22 cellular contexts compared by ENCODE assay signal in the genomic region with DNA sequence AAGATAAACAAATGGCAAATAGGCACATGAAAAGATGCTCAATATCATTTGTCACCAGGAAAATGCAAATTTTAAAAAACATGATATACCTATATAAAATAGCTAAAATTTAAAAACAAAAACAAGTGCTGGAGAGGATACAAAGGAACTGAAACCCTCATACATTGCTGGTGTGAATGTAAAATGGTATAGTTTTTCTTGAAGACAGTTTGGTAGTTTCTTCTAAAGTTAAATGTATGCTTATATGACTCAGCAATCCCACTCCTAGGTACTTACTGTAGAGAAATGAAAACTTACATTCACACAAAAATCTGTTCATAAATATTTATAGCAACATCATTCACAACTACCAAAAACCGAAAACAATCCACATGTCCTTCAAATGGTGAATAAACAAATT. TPM values are rescaled to one million over a fixed set of nuclear protein-coding genes. Genes with fewer than 3 reads are reported as not detected.
DNase-seq lines count a peak whose midpoint lies in the region; ATAC-seq, FAIRE-seq and TF ChIP-seq lines count a peak whose summit lies in the region.
"Had no signal": no experiment of that assay in that cellular context is flagged by ENCODE, and none has a peak within 500 bp of the region (broad histone marks: within the 10 kb centered on the region; RNA-seq: fewer than 3 reads in every experiment).

No MANE protein-coding gene starts in this region.

- H3K9me2 ChIP-seq in SK-N-SH, result no peaks in the 10 kb centered on the region
- no peaks in the 10 kb centered on the region for H3K9me2 ChIP-seq in MM.1S (replicated peaks; ENCODE audit: insufficient read depth, low read length)

- H3F3A ChIP-seq in SK-N-SH (replicated peaks; ENCODE audit: insufficient read depth) (peaks cover 4% of the 10 kb centered on the region), MM.1S (ENCODE audit: insufficient read depth, low read length) (peaks cover 10% of the 10 kb centered on the region)

- TF ChIP-seq EP300 in SK-N-SH (IDR thresholded peaks at IDR 0.05; ENCODE audit: borderline replicate concordance in 1 of 2, low read depth in 1 of 2, low read length in 1 of 2), result no peak

- peaks cover 7% of the 10 kb centered on the region for H3K36me3 Mint-ChIP-seq in stimulated activated memory B cell treated with anti-CD40 and anti-IgM and Interleukin-4, amounts not matched to agents 10 μg/mL and 1 μg/mL and 100 μg/mL, for 72 hours

- H3K9me3 Mint-ChIP-seq in stimulated activated memory B cell treated with anti-CD40 and anti-IgM and Interleukin-4, amounts not matched to agents 10 μg/mL and 1 μg/mL and 100 μg/mL, for 72 hours, result no peaks in the 10 kb centered on the region
- H3K9me3 Mint-ChIP-seq: GM23338 had no signal

- DNase-seq in SK-N-SH (no peak), GM12892 (ENCODE audit: insufficient read length) (no peak), MM.1S (no peak), dorsolateral prefrontal cortex (no peak), inferior parietal cortex (ENCODE audit: extremely low spot score) (no peak)
- DNase-seq in activated naive CD4-positive, alpha-beta T cell treated with anti-CD3 and anti-CD28 coated beads, Interleukin-2, amount 50 U/mL, for 16 hours, result no peak
- DNase-seq: GF-D8, HCEC 1CT, NCI-H1694 treated with DMSO at 0.1 percent for 48 hours, NCI-H2107, NCI-H2227 treated with DMSO at 0.1 percent for 48 hours, NCI-H510A treated with DMSO at 0.1 percent for 48 hours, NCI-H774, SHP77 had no signal

- TF ChIP-seq RAD21 in SK-N-SH (IDR thresholded peaks at IDR 0.05; ENCODE audit: low read length), result no peak

- WGBS in SK-N-SH (ENCODE audit: low lambda C conversion rate), result 97% methylated on average over 1 of the region's 1 CpG

- no peak overlapping the region for H2AFZ ChIP-seq in SK-N-SH (ENCODE audit: low read depth)
- no peak overlapping the region for H2AFZ ChIP-seq in MM.1S (ENCODE audit: low read length)
- H2AFZ ChIP-seq: GM23338 had no signal

- no peak for ATAC-seq in SK-N-SH treated with all-trans-retinoic acid at 6 μM for 48 hours
- ATAC-seq in stimulated activated memory B cell treated with anti-CD40 and anti-IgM and Interleukin-4, amounts not matched to agents 10 μg/mL and 1 μg/mL and 100 μg/mL, for 72 hours, result no peak
- ATAC-seq: GM23338 had no signal

- no peak for TF ChIP-seq CTCF in SK-N-SH (IDR thresholded peaks at IDR 0.05)
- TF ChIP-seq CTCF in MM.1S (IDR thresholded peaks at IDR 0.05; ENCODE audit: low read length), result no peak
- no peak for TF ChIP-seq CTCF in dorsolateral prefrontal cortex (IDR thresholded peaks at IDR 0.05 in 54 of 56, conservative IDR thresholded peaks at IDR 0.05 in 2 of 56; ENCODE audit: low read depth in 1 of 56, partially characterized antibody in 56 of 56)

- no peaks in the 10 kb centered on the region for H4K20me1 ChIP-seq in SK-N-SH (ENCODE audit: insufficient read depth)
- no peaks in the 10 kb centered on the region for H4K20me1 ChIP-seq in MM.1S (ENCODE audit: insufficient read depth, low read length)

- no peak overlapping the region for H3K4me3 Mint-ChIP-seq in stimulated activated memory B cell treated with anti-CD40 and anti-IgM and Interleukin-4, amounts not matched to agents 10 μg/mL and 1 μg/mL and 100 μg/mL, for 72 hours
- H3K4me3 Mint-ChIP-seq: CD14-positive monocyte, GM23338 had no signal

- H3K9me3 ChIP-seq in SK-N-SH, result no peaks in the 10 kb centered on the region
- no peaks in the 10 kb centered on the region for H3K9me3 ChIP-seq in MM.1S (replicated peaks; ENCODE audit: insufficient read depth, low read length)

- no peaks in the 10 kb centered on the region for H3K4me1 ChIP-seq in SK-N-SH (ENCODE audit: control insufficient read depth in 1 of 2, insufficient read depth in 2 of 2, low read depth in 1 of 2, low read length in 1 of 2)
- peaks cover 12% of the 10 kb centered on the region; the same call in 1 of the 2 replicates for H3K4me1 ChIP-seq in MM.1S (ENCODE audit: low read length)

- H3K27ac Mint-ChIP-seq in stimulated activated memory B cell treated with anti-CD40 and anti-IgM and Interleukin-4, amounts not matched to agents 10 μg/mL and 1 μg/mL and 100 μg/mL, for 72 hours, result peak overlapping the region; percentile 45
- H3K27ac Mint-ChIP-seq: GM23338 had no signal

- H3K27me3 Mint-ChIP-seq in stimulated activated memory B cell treated with anti-CD40 and anti-IgM and Interleukin-4, amounts not matched to agents 10 μg/mL and 1 μg/mL and 100 μg/mL, for 72 hours, result no peaks in the 10 kb centered on the region

- peaks cover 0 to 6% of the 10 kb centered on the region in 2 experiments for H3K36me3 ChIP-seq in SK-N-SH (replicated peaks in 1 of 2; ENCODE audit: control insufficient read depth in 1 of 2, insufficient read depth in 2 of 2, low read length in 1 of 2)
- no peaks in the 10 kb centered on the region for H3K36me3 ChIP-seq in MM.1S (replicated peaks; ENCODE audit: insufficient read depth, low read length)

- H3K27ac ChIP-seq in SK-N-SH (ENCODE audit: low read depth in 2 of 2, low read length in 1 of 2) (no peak overlapping the region), MM.1S (ENCODE audit: low read length) (peak overlapping the region; percentile 33; the same call in 1 of the 2 replicates), dorsolateral prefrontal cortex (no peak overlapping the region)
- H3K27ac ChIP-seq: 22Rv1 had no signal

- intact Hi-C loops in dorsolateral prefrontal cortex (cut with DNase I), result no loop called here

- TF ChIP-seq POLR2A in GM12892 (IDR thresholded peaks at IDR 0.05; ENCODE audit: low read depth, low read length), result no peak

- H3K9ac ChIP-seq in SK-N-SH (no peak overlapping the region), MM.1S (ENCODE audit: low read length) (no peak overlapping the region)

- H3K79me2 ChIP-seq in SK-N-SH (ENCODE audit: insufficient read depth), result peaks cover 14% of the 10 kb centered on the region
- no peaks in the 10 kb centered on the region for H3K79me2 ChIP-seq in MM.1S (ENCODE audit: low read length)

- H3K27me3 ChIP-seq in SK-N-SH (ENCODE audit: insufficient read depth) (no peaks in the 10 kb centered on the region), MM.1S (replicated peaks; ENCODE audit: insufficient read depth, low read length) (no peaks in the 10 kb centered on the region), dorsolateral prefrontal cortex (no peaks in the 10 kb centered on the region)

- H3K4me3 ChIP-seq in SK-N-SH (ENCODE audit: low read depth in 2 of 2, low read length in 1 of 2), result no peak overlapping the region
- no peak overlapping the region for H3K4me3 ChIP-seq in MM.1S (ENCODE audit: low read length)
- H3K4me3 ChIP-seq in dorsolateral prefrontal cortex, result no peak overlapping the region
- H3K4me3 ChIP-seq: GM23338, SK-N-MC had no signal

- peak; percentile 21 for FAIRE-seq in GM12892 (lab: Jason Lieb, UNC)

- H3K4me1 Mint-ChIP-seq in stimulated activated memory B cell treated with anti-CD40 and anti-IgM and Interleukin-4, amounts not matched to agents 10 μg/mL and 1 μg/mL and 100 μg/mL, for 72 hours, result peaks cover 14% of the 10 kb centered on the region
- H3K4me1 Mint-ChIP-seq: GM23338 had no signal

- CTCF ChIA-PET in SK-N-SH (lab: Yijun Ruan, JAX), result interaction anchor here (0.8 to 1.2 kb wide), 3 partner anchors 9 to 383 kb away, joined by 3 to 4 read pairs (median 3); partner anchors contain the start of gene TAF12

- POLR2A ChIA-PET in SK-N-SH (lab: Yijun Ruan, JAX), result interaction anchor here (0.6 to 0.8 kb wide), 2 partner anchors 16 to 17 kb away, joined by 3 to 6 read pairs; partner anchors contain the start of gene RNU11

- H3K4me2 ChIP-seq in SK-N-SH (no peak overlapping the region), MM.1S (ENCODE audit: low read depth, low read length) (peak overlapping the region; percentile 6; the same call in 1 of the 2 replicates)
- H3K4me2 ChIP-seq: GM23338 had no signal

TF ChIP-seq in SK-N-SH treated with all-trans-retinoic acid at 6 μM for 48 hours, 23 proteins besides CTCF, POLR2A, EP300 and RAD21:
- TF ChIP-seq ZNF8 (CRISPR knock-in tag; IDR thresholded peaks at IDR 0.05) (peak; percentile 81; the same call in 1 of the 2 replicates), BACH2 (CRISPR knock-in tag; IDR thresholded peaks at IDR 0.05; ENCODE audit: borderline replicate concordance) (no peak)

TF ChIP-seq in SK-N-SH, 30 proteins besides CTCF, POLR2A, EP300 and RAD21:
- TF ChIP-seq GABPA (IDR thresholded peaks at IDR 0.05; ENCODE audit: low read depth) (no peak), MXI1 (IDR thresholded peaks at IDR 0.05; ENCODE audit: low read depth, low read length) (no peak), TAF1 (IDR thresholded peaks at IDR 0.05; ENCODE audit: borderline replicate concordance, low read depth, low read length) (no peak)

RNA-seq across cellular contexts. Expression of gene TAF12, which starts 11.2 kb away (rescaled TPM):
- 34.9 and 44.2 TPM in 2 replicates for polyA plus RNA-seq in SK-N-SH (2012; rRNA removed)
- polyA plus RNA-seq in SK-N-SH (2012; cell fraction: cytosol; rRNA removed), result 47.9 and 60.4 TPM in 2 replicates
- 8.3 and 15.5 TPM in 2 replicates for polyA plus RNA-seq in SK-N-SH (2012; cell fraction: nucleus; rRNA removed)
- polyA plus RNA-seq in GM12892 (2012; ENCODE audit: missing spikeins), result 26.2 TPM
- 10 to 100 TPM; 10.2 to 23.1 (median 15.5) TPM for total RNA-seq in dorsolateral prefrontal cortex

RNA-seq across cellular contexts. Expression of gene RNU11, which starts 16.7 kb away (rescaled TPM):
- not detected in 2 replicates for polyA plus RNA-seq in SK-N-SH (2012; rRNA removed)
- not detected in 2 replicates for polyA plus RNA-seq in SK-N-SH (2012; cell fraction: cytosol; rRNA removed)
- not detected in 2 replicates for polyA plus RNA-seq in SK-N-SH (2012; cell fraction: nucleus; rRNA removed)
- not detected for polyA plus RNA-seq in GM12892 (2012; ENCODE audit: missing spikeins)
- not detected for total RNA-seq in dorsolateral prefrontal cortex
- total RNA-seq: GM23338, RPMI7951 had no signal
- polyA plus RNA-seq: AG04450, CD14-positive monocyte, GM23338 had no signal

RNA-seq across cellular contexts. Expression of gene GMEB1, which starts 36.9 kb away (rescaled TPM):
- polyA plus RNA-seq in SK-N-SH (2012; rRNA removed), result 3.6 TPM in 2 replicates
- polyA plus RNA-seq in SK-N-SH (2012; cell fraction: cytosol; rRNA removed), result 3.1 and 3.6 TPM in 2 replicates
- polyA plus RNA-seq in SK-N-SH (2012; cell fraction: nucleus; rRNA removed), result 6.5 and 6.7 TPM in 2 replicates
- polyA plus RNA-seq in GM12892 (2012; ENCODE audit: missing spikeins), result 7.7 TPM
- 10 to 100 TPM in 74 of 120 experiments, 1 to 10 TPM in 46; 7.1 to 15.1 (median 10.6) TPM for total RNA-seq in dorsolateral prefrontal cortex

RNA-seq across cellular contexts. Expression of gene RAB42, which starts 39.6 kb away (rescaled TPM):
- polyA plus RNA-seq in SK-N-SH (2012; rRNA removed), result 4.6 and 5.5 TPM in 2 replicates
- polyA plus RNA-seq in SK-N-SH (2012; cell fraction: cytosol; rRNA removed), result 3.2 and 4.9 TPM in 2 replicates
- polyA plus RNA-seq in SK-N-SH (2012; cell fraction: nucleus; rRNA removed), result 1.4 and 1.5 TPM in 2 replicates
- 0.59 TPM for polyA plus RNA-seq in GM12892 (2012; ENCODE audit: missing spikeins)
- total RNA-seq in dorsolateral prefrontal cortex, result 1 to 10 TPM in 25 of 120 experiments, under 1 TPM in 57, not detected in 38; 0.20 to 8.9 (median 0.74) TPM
